8 cellular contexts compared by ENCODE assay signal in the genomic region with DNA sequence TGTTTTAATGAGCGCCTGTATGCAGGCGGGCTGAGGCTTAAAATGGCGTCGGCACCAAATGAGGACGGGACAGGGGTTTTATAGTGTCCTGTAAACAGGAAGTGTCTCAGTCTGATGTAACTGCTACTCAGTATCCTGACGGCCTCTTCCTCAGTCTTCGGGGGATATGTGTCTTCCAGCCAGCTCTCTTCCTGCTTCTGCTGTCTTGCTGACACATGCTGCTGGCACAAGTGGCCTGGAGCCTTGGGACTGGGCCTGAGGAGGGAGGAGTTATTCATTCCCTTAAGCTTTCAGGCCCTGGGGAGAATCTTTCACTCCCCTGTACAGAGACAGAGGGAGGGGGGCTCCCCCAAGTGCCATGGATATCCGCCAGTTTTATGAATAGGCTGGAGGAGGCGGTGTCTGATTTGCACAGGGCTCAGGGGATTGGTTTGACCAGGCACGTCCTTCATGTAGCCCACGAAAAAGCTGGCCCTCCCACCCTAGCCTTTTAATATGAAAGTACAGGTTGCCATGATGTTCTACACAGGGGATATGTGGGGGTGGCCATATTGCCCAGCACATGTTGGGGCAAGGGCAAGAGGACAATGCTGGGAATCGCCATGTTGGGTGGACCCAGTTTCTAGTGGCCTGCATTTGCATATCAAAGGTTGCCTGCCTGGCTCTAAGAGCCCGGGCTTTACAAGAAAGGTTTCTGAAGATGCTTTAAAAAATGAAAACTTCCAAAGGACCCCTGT. TPM values are rescaled to one million over a fixed set of nuclear protein-coding genes. Genes with fewer than 3 reads are reported as not detected.
DNase-seq lines count a peak whose midpoint lies in the region; ATAC-seq and TF ChIP-seq lines count a peak whose summit lies in the region.

No MANE protein-coding gene starts in this region.

- no peak for TF ChIP-seq POLR2A in gastrocnemius medialis (IDR thresholded peaks at IDR 0.05)

- no peak for TF ChIP-seq CTCF in gastrocnemius medialis (IDR thresholded peaks at IDR 0.05 in 4 of 5, conservative IDR thresholded peaks at IDR 0.05 in 1 of 5)

- no peaks in the 10 kb centered on the region for H4K20me1 ChIP-seq in GM23248 (ENCODE audit: insufficient read depth)

- 42 to 48% methylated on average over 13 of the region's 13 CpGs for WGBS in GM23248 (ENCODE audit: low coverage in 1 of 2, low lambda C conversion rate in 2 of 2, missing lambda C conversion rate in 2 of 2), 2 experiments

- peak overlapping the region; percentile 90 for H2AFZ ChIP-seq in GM23248

- H3K4me3 ChIP-seq in GM23248 (0 out of 2 replicates have a peak overlapping the region, but pooled peaks have one; percentile 2), SJSA1 (no peak overlapping the region), gastrocnemius medialis (no peak overlapping the region)

- H3K27me3 ChIP-seq in GM23248 (replicated peaks; ENCODE audit: insufficient read depth) (no peaks in the 10 kb centered on the region), SJSA1 (replicated peaks) (no peaks in the 10 kb centered on the region), gastrocnemius medialis (no peaks in the 10 kb centered on the region)

- peak overlapping the region; percentile 38 for H3K4me2 ChIP-seq in GM23248 (ENCODE audit: unreplicated experiment)

- in situ Hi-C loops in GM23248 (cut with MboI) = no loop called here
- in situ Hi-C loops in gastrocnemius medialis (cut with MboI; ENCODE audit: low sequenced_read_pairs in 4 of 4) = no loop called here

- DNase-seq in GM23248 = peak; percentile 81
- DNase-seq in SJSA1 (ENCODE audit: low read depth in 1 of 2, low spot score in 2 of 2) = peak; percentile 39 to 51
- DNase-seq in Right ventricle myocardium inferior (ENCODE audit: missing footprints) = no peak
- peak; percentile 28 to 59 for DNase-seq in gastrocnemius medialis
- DNase-seq in NCI-H2227 treated with DMSO at 0.1 percent for 48 hours (lab: John Stamatoyannopoulos, UW) = no peak
- DNase-seq in COR-L47 (lab: John Stamatoyannopoulos, UW) = no peak
- no peak for DNase-seq in NCI-H2196 (lab: John Stamatoyannopoulos, UW; ENCODE audit: unreplicated experiment)

- H3F3A ChIP-seq in GM23248 (ENCODE audit: insufficient read depth) = no peaks in the 10 kb centered on the region

- no peaks in the 10 kb centered on the region for H3K79me2 ChIP-seq in GM23248 (ENCODE audit: insufficient read depth)

- H3K27ac ChIP-seq in GM23248 (peak overlapping the region; percentile 72), SJSA1 (peak overlapping the region; percentile 6; the same call in 1 of the 2 replicates), gastrocnemius medialis (peak overlapping the region; percentile 21 to 68 (median 38))

- no peaks in the 10 kb centered on the region for H3K36me3 ChIP-seq in GM23248 (ENCODE audit: low read depth)
- no peaks in the 10 kb centered on the region for H3K36me3 ChIP-seq in SJSA1
- no peaks in the 10 kb centered on the region for H3K36me3 ChIP-seq in gastrocnemius medialis

- H3K9me3 ChIP-seq in GM23248 (ENCODE audit: low read depth) (no peaks in the 10 kb centered on the region), SJSA1 (replicated peaks) (no peaks in the 10 kb centered on the region), gastrocnemius medialis (no peaks in the 10 kb centered on the region)

- ATAC-seq in Right ventricle myocardium inferior (peak; percentile 60), gastrocnemius medialis (peak; percentile 60 to 75), HG02973 (IDR thresholded peaks at IDR 0.05; ENCODE audit: unreplicated experiment) (no peak)

- intact Hi-C loops in Right ventricle myocardium inferior (cut with DNase I) (no loop called here), gastrocnemius medialis (cut with DNase I; ENCODE audit: low total_unique reads) (no loop called here)

- peak overlapping the region; percentile 54; the same call in 1 of the 2 replicates for H3K9ac ChIP-seq in GM23248

- H3K4me1 ChIP-seq in GM23248 (ENCODE audit: insufficient read depth) = peaks cover 6% of the 10 kb centered on the region
- H3K4me1 ChIP-seq in SJSA1 (replicated peaks) = peaks cover 12% of the 10 kb centered on the region
- H3K4me1 ChIP-seq in gastrocnemius medialis = no peaks in the 10 kb centered on the region

- H3K9me2 ChIP-seq in GM23248 (ENCODE audit: insufficient read depth) = no peaks in the 10 kb centered on the region

RNA-seq across cellular contexts. Expression of gene NDUFB4, which starts 19.9 kb away (rescaled TPM):
- total RNA-seq in GM23248 (2014; rRNA removed; shearing (Covaris generic)) = 32.9 and 105 TPM in 2 replicates
- polyA plus RNA-seq in GM23248 (2016; fragmentation: Nextera tagmentation; extraction: Ambion mirVana) = 246 and 250 TPM in 2 replicates
- total RNA-seq in SJSA1 (2014; rRNA removed; shearing (Covaris generic)) = 84.1 and 135 TPM in 2 replicates
- 629 TPM for total RNA-seq in Right ventricle myocardium inferior
- total RNA-seq in gastrocnemius medialis = 100 to 1,000 TPM; 186 to 413 (median 377) TPM

Comparison
In these comparisons a context has a peak if more than half of its experiments do, and no peak if none do; other contexts are left out.
1. DNase-seq: peak in GM23248 (single experiment), SJSA1 (2 of 2) and gastrocnemius medialis (2 of 2); none in Right ventricle myocardium inferior (single experiment), NCI-H2227 treated with DMSO at 0.1 percent for 48 hours (single experiment), COR-L47 (single experiment) and NCI-H2196 (single experiment).
2. H3K27ac ChIP-seq: peak in every context shown above with its lines; median percentile 72 in GM23248; 38 in gastrocnemius medialis; 6 in SJSA1.